8 cellular contexts compared by ENCODE assay signal in genomic region chr4:184851200-184851541, GRCh38. TPM values are rescaled to one million over a fixed set of nuclear protein-coding genes. Genes with fewer than 3 reads are reported as not detected.
DNase-seq lines count a peak whose midpoint lies in the region; ATAC-seq and FAIRE-seq lines count a peak whose summit lies in the region.

No MANE protein-coding gene starts in this region.

- DNase-seq in GM18507 (ENCODE audit: extremely low spot score, insufficient read length, low read depth): no peak
- peak; percentile 25 to 47 for DNase-seq in Kasumi-1 (lab: John Stamatoyannopoulos, UW)
- no peak for DNase-seq in right cardiac atrium
- no peak for DNase-seq in NCI-H2081 treated with DMSO at 0.1 percent for 48 hours (lab: John Stamatoyannopoulos, UW)
- no peak for DNase-seq in stimulated activated CD4-positive, alpha-beta T cell treated with anti-CD3 and anti-CD28 coated beads, Interleukin-15, amount 100 ng/mL, for 24 hours
- no peak for DNase-seq in HTR-8/SVneo (ENCODE audit: insufficient read length, low spot score)
- DNase-seq in NCI-H2029 treated with DMSO at 0.1 percent for 48 hours (lab: John Stamatoyannopoulos, UW): no peak

- intact Hi-C loops in right cardiac atrium (cut with DNase I): no loop called here

- H3K9me3 ChIP-seq in right cardiac atrium (ENCODE audit: control insufficient read depth, low read length): no peaks in the 10 kb centered on the region

- H3K4me1 ChIP-seq in right cardiac atrium (ENCODE audit: control insufficient read depth, insufficient read depth, low read length): no peaks in the 10 kb centered on the region

- no peaks in the 10 kb centered on the region for H3K27me3 ChIP-seq in right cardiac atrium (ENCODE audit: control insufficient read depth, insufficient read depth)

- no peak overlapping the region for H3K27ac ChIP-seq in right cardiac atrium (ENCODE audit: low read length)

- FAIRE-seq in GM18507 (lab: Jason Lieb, UNC): peak; percentile 99
- FAIRE-seq in HTR-8/SVneo (lab: Jason Lieb, UNC): no peak

- ATAC-seq in GM21576 (IDR thresholded peaks at IDR 0.05; ENCODE audit: unreplicated experiment) (peak; percentile 73), right cardiac atrium (peak; percentile 32 to 60)

- WGBS in right cardiac atrium: 58% methylated on average over 3 of the region's 3 CpGs

- H3K4me3 ChIP-seq in right cardiac atrium (ENCODE audit: low read length): no peak overlapping the region

RNA-seq across cellular contexts. Expression of gene ACSL1, which starts 25.4 kb away (rescaled TPM):
- 100 to 1,000 TPM in 2 of 4 donors, 10 to 100 TPM in 2; 94.6 to 149 (median 106) TPM for total RNA-seq in right cardiac atrium
- polyA plus RNA-seq in right cardiac atrium: 129 TPM

Comparison
In these comparisons a context has a peak if more than half of its experiments do, and no peak if none do; other contexts are left out.
1. DNase-seq: peak in Kasumi-1 (2 of 2); none in GM18507 (single experiment), right cardiac atrium (0 of 3), NCI-H2081 treated with DMSO at 0.1 percent for 48 hours (single experiment), stimulated activated CD4-positive, alpha-beta T cell treated with anti-CD3 and anti-CD28 coated beads, Interleukin-15, amount 100 ng/mL, for 24 hours (single experiment), HTR-8/SVneo (single experiment) and NCI-H2029 treated with DMSO at 0.1 percent for 48 hours (single experiment).